Comparison of ENCODE assay signal across 1 cellular context in the genomic region with DNA sequence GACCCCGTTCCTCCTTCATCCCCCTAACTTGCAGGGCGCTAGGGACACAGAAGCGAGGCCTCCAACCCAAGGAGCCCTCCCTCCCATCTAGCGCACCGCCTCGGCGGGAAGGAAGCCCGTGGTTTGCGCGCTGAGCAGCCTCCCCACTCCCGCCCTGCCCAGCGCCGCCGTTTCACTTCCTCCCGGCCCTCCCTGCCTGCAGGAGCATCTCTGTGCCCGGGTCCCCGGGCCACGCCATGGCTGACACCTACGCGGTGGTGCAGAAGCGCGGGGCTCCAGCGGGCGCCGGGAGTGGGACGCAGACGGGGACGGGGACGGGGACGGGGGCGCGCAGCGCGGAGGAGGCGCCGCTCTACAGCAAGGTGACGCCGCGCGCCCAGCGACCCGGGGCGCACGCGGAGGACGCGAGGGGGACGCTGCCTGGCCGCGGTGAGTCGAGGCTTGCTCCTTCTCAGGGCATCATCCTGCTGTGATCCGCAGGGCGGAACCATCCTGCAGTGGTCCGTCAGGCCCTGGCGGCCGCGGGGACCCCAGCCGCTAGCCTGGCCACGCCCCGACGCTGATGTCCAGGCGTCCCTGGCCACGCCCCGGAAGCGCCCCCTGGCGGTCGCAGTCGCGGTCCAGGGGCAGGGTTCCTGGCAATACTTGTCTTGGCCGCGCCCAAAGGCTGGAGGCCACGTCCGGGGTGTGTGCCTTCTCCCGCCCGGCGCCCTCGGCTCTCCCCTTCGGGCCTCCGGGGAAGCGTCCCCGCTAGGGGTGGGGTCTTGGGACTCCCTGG.
TF ChIP-seq lines count a peak whose summit lies in the region.

No MANE protein-coding gene starts in this region.

TF ChIP-seq in K562, 482 proteins besides CTCF, POLR2A, EP300 and RAD21 (continued from another document and continues in another):
- TF ChIP-seq, protein P1, sequence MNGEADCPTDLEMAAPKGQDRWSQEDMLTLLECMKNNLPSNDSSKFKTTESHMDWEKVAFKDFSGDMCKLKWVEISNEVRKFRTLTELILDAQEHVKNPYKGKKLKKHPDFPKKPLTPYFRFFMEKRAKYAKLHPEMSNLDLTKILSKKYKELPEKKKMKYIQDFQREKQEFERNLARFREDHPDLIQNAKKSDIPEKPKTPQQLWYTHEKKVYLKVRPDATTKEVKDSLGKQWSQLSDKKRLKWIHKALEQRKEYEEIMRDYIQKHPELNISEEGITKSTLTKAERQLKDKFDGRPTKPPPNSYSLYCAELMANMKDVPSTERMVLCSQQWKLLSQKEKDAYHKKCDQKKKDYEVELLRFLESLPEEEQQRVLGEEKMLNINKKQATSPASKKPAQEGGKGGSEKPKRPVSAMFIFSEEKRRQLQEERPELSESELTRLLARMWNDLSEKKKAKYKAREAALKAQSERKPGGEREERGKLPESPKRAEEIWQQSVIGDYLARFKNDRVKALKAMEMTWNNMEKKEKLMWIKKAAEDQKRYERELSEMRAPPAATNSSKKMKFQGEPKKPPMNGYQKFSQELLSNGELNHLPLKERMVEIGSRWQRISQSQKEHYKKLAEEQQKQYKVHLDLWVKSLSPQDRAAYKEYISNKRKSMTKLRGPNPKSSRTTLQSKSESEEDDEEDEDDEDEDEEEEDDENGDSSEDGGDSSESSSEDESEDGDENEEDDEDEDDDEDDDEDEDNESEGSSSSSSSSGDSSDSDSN (IDR thresholded peaks at IDR 0.05; ENCODE audit: borderline replicate concordance in 1 of 2, low read depth in 2 of 2, low read length in 2 of 2): peak; percentile 83 to 95
- no peak for TF ChIP-seq CEBPG (CRISPR knock-in tag; IDR thresholded peaks at IDR 0.05)
- TF ChIP-seq CEBPG (tag; conservative IDR thresholded peaks at IDR 0.05 in 1 of 2, IDR thresholded peaks at IDR 0.05 in 1 of 2): no peak
- TF ChIP-seq, protein P2, sequence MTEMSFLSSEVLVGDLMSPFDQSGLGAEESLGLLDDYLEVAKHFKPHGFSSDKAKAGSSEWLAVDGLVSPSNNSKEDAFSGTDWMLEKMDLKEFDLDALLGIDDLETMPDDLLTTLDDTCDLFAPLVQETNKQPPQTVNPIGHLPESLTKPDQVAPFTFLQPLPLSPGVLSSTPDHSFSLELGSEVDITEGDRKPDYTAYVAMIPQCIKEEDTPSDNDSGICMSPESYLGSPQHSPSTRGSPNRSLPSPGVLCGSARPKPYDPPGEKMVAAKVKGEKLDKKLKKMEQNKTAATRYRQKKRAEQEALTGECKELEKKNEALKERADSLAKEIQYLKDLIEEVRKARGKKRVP (CRISPR knock-in tag; IDR thresholded peaks at IDR 0.05): no peak
- TF ChIP-seq ZNF699 (CRISPR knock-in tag; IDR thresholded peaks at IDR 0.05; ENCODE audit: insufficient replicate concordance): no peak
- TF ChIP-seq, protein P3, sequence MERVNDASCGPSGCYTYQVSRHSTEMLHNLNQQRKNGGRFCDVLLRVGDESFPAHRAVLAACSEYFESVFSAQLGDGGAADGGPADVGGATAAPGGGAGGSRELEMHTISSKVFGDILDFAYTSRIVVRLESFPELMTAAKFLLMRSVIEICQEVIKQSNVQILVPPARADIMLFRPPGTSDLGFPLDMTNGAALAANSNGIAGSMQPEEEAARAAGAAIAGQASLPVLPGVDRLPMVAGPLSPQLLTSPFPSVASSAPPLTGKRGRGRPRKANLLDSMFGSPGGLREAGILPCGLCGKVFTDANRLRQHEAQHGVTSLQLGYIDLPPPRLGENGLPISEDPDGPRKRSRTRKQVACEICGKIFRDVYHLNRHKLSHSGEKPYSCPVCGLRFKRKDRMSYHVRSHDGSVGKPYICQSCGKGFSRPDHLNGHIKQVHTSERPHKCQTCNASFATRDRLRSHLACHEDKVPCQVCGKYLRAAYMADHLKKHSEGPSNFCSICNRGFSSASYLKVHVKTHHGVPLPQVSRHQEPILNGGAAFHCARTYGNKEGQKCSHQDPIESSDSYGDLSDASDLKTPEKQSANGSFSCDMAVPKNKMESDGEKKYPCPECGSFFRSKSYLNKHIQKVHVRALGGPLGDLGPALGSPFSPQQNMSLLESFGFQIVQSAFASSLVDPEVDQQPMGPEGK (CRISPR knock-in tag; IDR thresholded peaks at IDR 0.05; ENCODE audit: borderline replicate concordance): 0 out of 2 replicates have a peak, but pooled peaks have one; percentile 55
- TF ChIP-seq CREBBP (IDR thresholded peaks at IDR 0.05; ENCODE audit: low read depth, low read length): no peak
- TF ChIP-seq TBL1XR1 (IDR thresholded peaks at IDR 0.05; ENCODE audit: low read length in 2 of 2): peak in 1 of 2 experiments; percentile 43; a peak in 1 of 4 replicates
- no peak for TF ChIP-seq PTRF (tag; IDR thresholded peaks at IDR 0.05)
- no peak for TF ChIP-seq ZNF696 (CRISPR knock-in tag; conservative IDR thresholded peaks at IDR 0.05)
- peak; percentile 27 for TF ChIP-seq ZFP36 (IDR thresholded peaks at IDR 0.05; ENCODE audit: low read depth, low read length, partially characterized antibody)
- no peak for TF ChIP-seq DMBX1 (CRISPR knock-in tag; IDR thresholded peaks at IDR 0.05; ENCODE audit: borderline replicate concordance)
- peak; percentile 37; the same call in 1 of the 2 replicates for TF ChIP-seq ZBTB1 (CRISPR knock-in tag; IDR thresholded peaks at IDR 0.05; ENCODE audit: borderline replicate concordance, low read depth)
- TF ChIP-seq SIN3A (IDR thresholded peaks at IDR 0.05; ENCODE audit: borderline replicate concordance in 2 of 2, control insufficient read depth in 1 of 2, low read depth in 2 of 2, low read length in 2 of 2): peak in 1 of 2 experiments; percentile 71; a peak in 1 of 4 replicates
- TF ChIP-seq, protein P4, sequence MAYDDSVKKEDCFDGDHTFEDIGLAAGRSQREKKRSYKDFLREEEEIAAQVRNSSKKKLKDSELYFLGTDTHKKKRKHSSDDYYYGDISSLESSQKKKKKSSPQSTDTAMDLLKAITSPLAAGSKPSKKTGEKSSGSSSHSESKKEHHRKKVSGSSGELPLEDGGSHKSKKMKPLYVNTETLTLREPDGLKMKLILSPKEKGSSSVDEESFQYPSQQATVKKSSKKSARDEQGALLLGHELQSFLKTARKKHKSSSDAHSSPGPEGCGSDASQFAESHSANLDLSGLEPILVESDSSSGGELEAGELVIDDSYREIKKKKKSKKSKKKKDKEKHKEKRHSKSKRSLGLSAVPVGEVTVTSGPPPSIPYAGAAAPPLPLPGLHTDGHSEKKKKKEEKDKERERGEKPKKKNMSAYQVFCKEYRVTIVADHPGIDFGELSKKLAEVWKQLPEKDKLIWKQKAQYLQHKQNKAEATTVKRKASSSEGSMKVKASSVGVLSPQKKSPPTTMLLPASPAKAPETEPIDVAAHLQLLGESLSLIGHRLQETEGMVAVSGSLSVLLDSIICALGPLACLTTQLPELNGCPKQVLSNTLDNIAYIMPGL (CRISPR knock-in tag; IDR thresholded peaks at IDR 0.05): 0 out of 2 replicates have a peak, but pooled peaks have one; percentile 19
- TF ChIP-seq, protein P5, sequence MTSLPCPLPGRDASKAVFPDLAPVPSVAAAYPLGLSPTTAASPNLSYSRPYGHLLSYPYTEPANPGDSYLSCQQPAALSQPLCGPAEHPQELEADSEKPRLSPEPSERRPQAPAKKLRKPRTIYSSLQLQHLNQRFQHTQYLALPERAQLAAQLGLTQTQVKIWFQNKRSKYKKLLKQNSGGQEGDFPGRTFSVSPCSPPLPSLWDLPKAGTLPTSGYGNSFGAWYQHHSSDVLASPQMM (CRISPR knock-in tag; IDR thresholded peaks at IDR 0.05): no peak
- TF ChIP-seq CAMTA2 (CRISPR knock-in tag; conservative IDR thresholded peaks at IDR 0.05): no peak; the same call in 1 of the 2 replicates
- TF ChIP-seq, protein P6, sequence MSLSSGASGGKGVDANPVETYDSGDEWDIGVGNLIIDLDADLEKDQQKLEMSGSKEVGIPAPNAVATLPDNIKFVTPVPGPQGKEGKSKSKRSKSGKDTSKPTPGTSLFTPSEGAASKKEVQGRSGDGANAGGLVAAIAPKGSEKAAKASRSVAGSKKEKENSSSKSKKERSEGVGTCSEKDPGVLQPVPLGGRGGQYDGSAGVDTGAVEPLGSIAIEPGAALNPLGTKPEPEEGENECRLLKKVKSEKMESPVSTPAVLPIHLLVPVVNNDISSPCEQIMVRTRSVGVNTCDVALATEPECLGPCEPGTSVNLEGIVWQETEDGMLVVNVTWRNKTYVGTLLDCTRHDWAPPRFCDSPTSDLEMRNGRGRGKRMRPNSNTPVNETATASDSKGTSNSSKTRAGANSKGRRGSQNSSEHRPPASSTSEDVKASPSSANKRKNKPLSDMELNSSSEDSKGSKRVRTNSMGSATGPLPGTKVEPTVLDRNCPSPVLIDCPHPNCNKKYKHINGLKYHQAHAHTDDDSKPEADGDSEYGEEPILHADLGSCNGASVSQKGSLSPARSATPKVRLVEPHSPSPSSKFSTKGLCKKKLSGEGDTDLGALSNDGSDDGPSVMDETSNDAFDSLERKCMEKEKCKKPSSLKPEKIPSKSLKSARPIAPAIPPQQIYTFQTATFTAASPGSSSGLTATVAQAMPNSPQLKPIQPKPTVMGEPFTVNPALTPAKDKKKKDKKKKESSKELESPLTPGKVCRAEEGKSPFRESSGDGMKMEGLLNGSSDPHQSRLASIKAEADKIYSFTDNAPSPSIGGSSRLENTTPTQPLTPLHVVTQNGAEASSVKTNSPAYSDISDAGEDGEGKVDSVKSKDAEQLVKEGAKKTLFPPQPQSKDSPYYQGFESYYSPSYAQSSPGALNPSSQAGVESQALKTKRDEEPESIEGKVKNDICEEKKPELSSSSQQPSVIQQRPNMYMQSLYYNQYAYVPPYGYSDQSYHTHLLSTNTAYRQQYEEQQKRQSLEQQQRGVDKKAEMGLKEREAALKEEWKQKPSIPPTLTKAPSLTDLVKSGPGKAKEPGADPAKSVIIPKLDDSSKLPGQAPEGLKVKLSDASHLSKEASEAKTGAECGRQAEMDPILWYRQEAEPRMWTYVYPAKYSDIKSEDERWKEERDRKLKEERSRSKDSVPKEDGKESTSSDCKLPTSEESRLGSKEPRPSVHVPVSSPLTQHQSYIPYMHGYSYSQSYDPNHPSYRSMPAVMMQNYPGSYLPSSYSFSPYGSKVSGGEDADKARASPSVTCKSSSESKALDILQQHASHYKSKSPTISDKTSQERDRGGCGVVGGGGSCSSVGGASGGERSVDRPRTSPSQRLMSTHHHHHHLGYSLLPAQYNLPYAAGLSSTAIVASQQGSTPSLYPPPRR (CRISPR knock-in tag; IDR thresholded peaks at IDR 0.05; ENCODE audit: borderline replicate concordance): peak; percentile 72; the same call in 1 of the 2 replicates
- peak; percentile 84 for TF ChIP-seq CCNT2 (IDR thresholded peaks at IDR 0.05; ENCODE audit: borderline replicate concordance, extremely low read depth, insufficient read length, low read depth, low read length)
- no peak for TF ChIP-seq MTA1 (IDR thresholded peaks at IDR 0.05; ENCODE audit: borderline replicate concordance)
- peak; percentile 60 for TF ChIP-seq POLR2H (tag; IDR thresholded peaks at IDR 0.05; ENCODE audit: low read depth)
- TF ChIP-seq, protein P7, sequence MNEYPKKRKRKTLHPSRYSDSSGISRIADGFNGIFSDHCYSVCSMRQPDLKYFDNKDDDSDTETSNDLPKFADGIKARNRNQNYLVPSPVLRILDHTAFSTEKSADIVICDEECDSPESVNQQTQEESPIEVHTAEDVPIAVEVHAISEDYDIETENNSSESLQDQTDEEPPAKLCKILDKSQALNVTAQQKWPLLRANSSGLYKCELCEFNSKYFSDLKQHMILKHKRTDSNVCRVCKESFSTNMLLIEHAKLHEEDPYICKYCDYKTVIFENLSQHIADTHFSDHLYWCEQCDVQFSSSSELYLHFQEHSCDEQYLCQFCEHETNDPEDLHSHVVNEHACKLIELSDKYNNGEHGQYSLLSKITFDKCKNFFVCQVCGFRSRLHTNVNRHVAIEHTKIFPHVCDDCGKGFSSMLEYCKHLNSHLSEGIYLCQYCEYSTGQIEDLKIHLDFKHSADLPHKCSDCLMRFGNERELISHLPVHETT (CRISPR knock-in tag; conservative IDR thresholded peaks at IDR 0.05 in 1 of 2, IDR thresholded peaks at IDR 0.05 in 1 of 2): peak in 1 of 2 experiments; percentile 38; a peak in 1 of 4 replicates
- 0 out of 2 replicates have a peak, but pooled peaks have one; percentile 39 for TF ChIP-seq ZNF584 (CRISPR knock-in tag; IDR thresholded peaks at IDR 0.05; ENCODE audit: low read depth)
- peak; percentile 83; the same call in 1 of the 2 replicates for TF ChIP-seq TGIF2 (CRISPR knock-in tag; IDR thresholded peaks at IDR 0.05)
- TF ChIP-seq TAF1 (IDR thresholded peaks at IDR 0.05; ENCODE audit: control insufficient read depth, extremely low read depth, insufficient read depth, low read length, severe bottlenecking): peak; percentile 66
- no peak for TF ChIP-seq U2AF2 (optimal IDR thresholded peaks at IDR 0.05; ENCODE audit: low read depth, low read length)
- TF ChIP-seq PHB2 (IDR thresholded peaks at IDR 0.05; ENCODE audit: low read depth): no peak
- TF ChIP-seq CBFA2T2 (conservative IDR thresholded peaks at IDR 0.05): no peak
- TF ChIP-seq ILK (tag; IDR thresholded peaks at IDR 0.05; ENCODE audit: borderline replicate concordance, low read depth): no peak
- TF ChIP-seq, protein P8, sequence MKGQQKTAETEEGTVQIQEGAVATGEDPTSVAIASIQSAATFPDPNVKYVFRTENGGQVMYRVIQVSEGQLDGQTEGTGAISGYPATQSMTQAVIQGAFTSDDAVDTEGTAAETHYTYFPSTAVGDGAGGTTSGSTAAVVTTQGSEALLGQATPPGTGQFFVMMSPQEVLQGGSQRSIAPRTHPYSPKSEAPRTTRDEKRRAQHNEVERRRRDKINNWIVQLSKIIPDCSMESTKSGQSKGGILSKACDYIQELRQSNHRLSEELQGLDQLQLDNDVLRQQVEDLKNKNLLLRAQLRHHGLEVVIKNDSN (CRISPR knock-in tag; IDR thresholded peaks at IDR 0.05): no peak
- peak; percentile 64 for TF ChIP-seq POLR2AphosphoS5 (IDR thresholded peaks at IDR 0.05; ENCODE audit: control insufficient read depth, insufficient read depth, low read depth, low read length)
- no peak for TF ChIP-seq PHF21A (IDR thresholded peaks at IDR 0.05; ENCODE audit: borderline replicate concordance, low read depth)
- TF ChIP-seq KHSRP (IDR thresholded peaks at IDR 0.05): no peak
- TF ChIP-seq ZNF551 (CRISPR knock-in tag; IDR thresholded peaks at IDR 0.05): no peak
- TF ChIP-seq ZNF347 (CRISPR knock-in tag; IDR thresholded peaks at IDR 0.05; ENCODE audit: low read depth): no peak
- peak; percentile 60 for TF ChIP-seq POLR2B (IDR thresholded peaks at IDR 0.05; ENCODE audit: low read depth, partially characterized antibody)
